ENCODE assay signal across 1 cellular context in genomic region chr18:79947881-79948610, GRCh38.
A peak's percentile ranks its signal among the peaks of the same experiment; 100 is the strongest.
TF ChIP-seq lines count a peak whose summit lies in the region.

No MANE protein-coding gene starts in this region.

TF ChIP-seq in HepG2, 621 proteins besides CTCF, POLR2A, EP300 and RAD21 (continued from another document and continues in another):
- TF ChIP-seq UBTF (CRISPR knock-in tag; IDR thresholded peaks at IDR 0.05) (no peak), GMEB2 (CRISPR knock-in tag; IDR thresholded peaks at IDR 0.05; ENCODE audit: low read depth) (no peak), RFX5 (IDR thresholded peaks at IDR 0.05; ENCODE audit: low read depth, low read length) (no peak), ZBTB10 (CRISPR knock-in tag; IDR thresholded peaks at IDR 0.05; ENCODE audit: borderline replicate concordance) (no peak), TMF1 (CRISPR knock-in tag; IDR thresholded peaks at IDR 0.05; ENCODE audit: low read depth) (no peak), ZNF143 (CRISPR knock-in tag; IDR thresholded peaks at IDR 0.05) (no peak), NPAS2 (CRISPR knock-in tag; IDR thresholded peaks at IDR 0.05; ENCODE audit: borderline replicate concordance) (no peak), HOXA5 (CRISPR knock-in tag; IDR thresholded peaks at IDR 0.05) (no peak), SALL1 (CRISPR knock-in tag; IDR thresholded peaks at IDR 0.05) (peak; percentile 86), ZNF850 (CRISPR knock-in tag; conservative IDR thresholded peaks at IDR 0.05) (no peak), MXI1 (IDR thresholded peaks at IDR 0.05; ENCODE audit: borderline replicate concordance, low read depth, low read length) (peak; percentile 32; the same call in 1 of the 3 replicates), MAX (IDR thresholded peaks at IDR 0.05) (peak; percentile 52; the same call in 1 of the 2 replicates), ZBTB4 (CRISPR knock-in tag; IDR thresholded peaks at IDR 0.05; ENCODE audit: borderline replicate concordance) (peak; percentile 27; the same call in 1 of the 2 replicates), TERF1 (CRISPR knock-in tag; IDR thresholded peaks at IDR 0.05) (no peak), ZNF256 (CRISPR knock-in tag; conservative IDR thresholded peaks at IDR 0.05) (no peak), XRCC5 (optimal IDR thresholded peaks at IDR 0.05; ENCODE audit: low read length) (peak; percentile 23), ZNF160 (CRISPR knock-in tag; IDR thresholded peaks at IDR 0.05) (no peak), MLLT10 (CRISPR knock-in tag; IDR thresholded peaks at IDR 0.05) (no peak), ZNF512 (CRISPR knock-in tag; IDR thresholded peaks at IDR 0.05) (no peak), ZNF761 (CRISPR knock-in tag; conservative IDR thresholded peaks at IDR 0.05) (no peak), AKAP8 (CRISPR knock-in tag; IDR thresholded peaks at IDR 0.05) (no peak), THAP11 (CRISPR knock-in tag; IDR thresholded peaks at IDR 0.05) (no peak), MLX (CRISPR knock-in tag; IDR thresholded peaks at IDR 0.05) (peak; percentile 96), ZNF619 (CRISPR knock-in tag; IDR thresholded peaks at IDR 0.05) (no peak), ZFP91 (CRISPR knock-in tag; IDR thresholded peaks at IDR 0.05; ENCODE audit: borderline replicate concordance) (0 out of 2 replicates have a peak, but pooled peaks have one; percentile 40), FOSL1 (CRISPR knock-in tag; IDR thresholded peaks at IDR 0.05; ENCODE audit: borderline replicate concordance) (no peak), THRA (CRISPR knock-in tag; IDR thresholded peaks at IDR 0.05; ENCODE audit: borderline replicate concordance) (peak; percentile 13; the same call in 1 of the 2 replicates), ZNF687 (CRISPR knock-in tag; IDR thresholded peaks at IDR 0.05) (peak; percentile 89)
